ENCODE assay signal across 10 cellular contexts in genomic region chr3:54988302-54989022, GRCh38.
DNase-seq lines count a peak whose midpoint lies in the region; ATAC-seq and TF ChIP-seq lines count a peak whose summit lies in the region.
"Had no signal": no experiment of that assay in that cellular context is flagged by ENCODE, and none has a peak within 500 bp of the region (broad histone marks: within the 10 kb centered on the region; RNA-seq: fewer than 3 reads in every experiment).

No MANE protein-coding gene starts in this region.

- H3K9me3 ChIP-seq in left lung (no peaks in the 10 kb centered on the region), upper lobe of right lung (no peaks in the 10 kb centered on the region)
- H3K9me3 ChIP-seq: A549 had no signal

- peak; percentile 84 for ATAC-seq in left lung
- ATAC-seq in upper lobe of right lung = peak; percentile 61
- no peak for ATAC-seq in HG02763 (IDR thresholded peaks at IDR 0.05; ENCODE audit: unreplicated experiment)
- ATAC-seq in GM21515 (IDR thresholded peaks at IDR 0.05; ENCODE audit: unreplicated experiment) = no peak
- ATAC-seq: A549 had no signal

- intact Hi-C loops in left lung (cut with DNase I) (no loop called here), upper lobe of right lung (cut with DNase I) (no loop called here), dorsolateral prefrontal cortex (cut with DNase I) (no loop called here)

- H3K36me3 ChIP-seq in brain microvascular endothelial cell (replicated peaks) = no peaks in the 10 kb centered on the region
- no peaks in the 10 kb centered on the region for H3K36me3 ChIP-seq in left lung
- no peaks in the 10 kb centered on the region for H3K36me3 ChIP-seq in upper lobe of right lung

- in situ Hi-C loops in brain microvascular endothelial cell (cut with HindIII; ENCODE audit: low pct_ligation_motif_present, low sequenced_read_pairs) = no loop called here

- H3K4me1 ChIP-seq in left lung = peaks cover 0 to 15% of the 10 kb centered on the region in 2 donors
- peaks cover 10% of the 10 kb centered on the region for H3K4me1 ChIP-seq in upper lobe of right lung
- H3K4me1 ChIP-seq: A549 had no signal

- H3K27me3 ChIP-seq in brain microvascular endothelial cell (replicated peaks) (no peaks in the 10 kb centered on the region), left lung (no peaks in the 10 kb centered on the region), upper lobe of right lung (no peaks in the 10 kb centered on the region), dorsolateral prefrontal cortex (no peaks in the 10 kb centered on the region)

- peak overlapping the region; percentile 51 for H3K27ac ChIP-seq in brain microvascular endothelial cell
- H3K27ac ChIP-seq in left lung = no peak overlapping the region
- no peak overlapping the region for H3K27ac ChIP-seq in upper lobe of right lung
- no peak overlapping the region for H3K27ac ChIP-seq in dorsolateral prefrontal cortex
- H3K27ac ChIP-seq: A549 had no signal

- no peak for TF ChIP-seq CTCF in brain microvascular endothelial cell (IDR thresholded peaks at IDR 0.05; ENCODE audit: low read depth, low read length, missing control alignments)
- no peak for TF ChIP-seq CTCF in left lung (IDR thresholded peaks at IDR 0.05)
- TF ChIP-seq CTCF in upper lobe of right lung (IDR thresholded peaks at IDR 0.05) = no peak
- no peak for TF ChIP-seq CTCF in dorsolateral prefrontal cortex (IDR thresholded peaks at IDR 0.05 in 54 of 56, conservative IDR thresholded peaks at IDR 0.05 in 2 of 56; ENCODE audit: low read depth in 1 of 56, partially characterized antibody in 56 of 56)

- DNase-seq in NOMO-1 (lab: John Stamatoyannopoulos, UW; ENCODE audit: unreplicated experiment in 2 of 2) = peak; percentile 2 to 42
- no peak for DNase-seq in NOMO-1 treated with dmso at 0.1 percent for 144 hours (lab: John Stamatoyannopoulos, UW; ENCODE audit: unreplicated experiment)
- peak; percentile 67 for DNase-seq in brain microvascular endothelial cell
- peak in 1 of 2 donors; percentile 40 for DNase-seq in left lung
- no peak for DNase-seq in upper lobe of right lung
- no peak for DNase-seq in dorsolateral prefrontal cortex
- DNase-seq: NCI-H446 had no signal

- H3K4me3 ChIP-seq in brain microvascular endothelial cell (ENCODE audit: low read depth, low read length) = no peak overlapping the region
- H3K4me3 ChIP-seq in left lung = no peak overlapping the region
- no peak overlapping the region for H3K4me3 ChIP-seq in upper lobe of right lung
- H3K4me3 ChIP-seq in dorsolateral prefrontal cortex = no peak overlapping the region
- H3K4me3 ChIP-seq: A549 had no signal

Comparison
In these comparisons a context has a peak if more than half of its experiments do, and no peak if none do; other contexts are left out.
1. DNase-seq: peak in NOMO-1 (2 of 2) and brain microvascular endothelial cell (single experiment); none in NOMO-1 treated with dmso at 0.1 percent for 144 hours (single experiment), upper lobe of right lung (single experiment) and dorsolateral prefrontal cortex (0 of 10).
2. ATAC-seq: peak in left lung (single experiment) and upper lobe of right lung (single experiment); none in HG02763 (single experiment) and GM21515 (single experiment).